ENCODE assay signal across 15 cellular contexts in the genomic region with DNA sequence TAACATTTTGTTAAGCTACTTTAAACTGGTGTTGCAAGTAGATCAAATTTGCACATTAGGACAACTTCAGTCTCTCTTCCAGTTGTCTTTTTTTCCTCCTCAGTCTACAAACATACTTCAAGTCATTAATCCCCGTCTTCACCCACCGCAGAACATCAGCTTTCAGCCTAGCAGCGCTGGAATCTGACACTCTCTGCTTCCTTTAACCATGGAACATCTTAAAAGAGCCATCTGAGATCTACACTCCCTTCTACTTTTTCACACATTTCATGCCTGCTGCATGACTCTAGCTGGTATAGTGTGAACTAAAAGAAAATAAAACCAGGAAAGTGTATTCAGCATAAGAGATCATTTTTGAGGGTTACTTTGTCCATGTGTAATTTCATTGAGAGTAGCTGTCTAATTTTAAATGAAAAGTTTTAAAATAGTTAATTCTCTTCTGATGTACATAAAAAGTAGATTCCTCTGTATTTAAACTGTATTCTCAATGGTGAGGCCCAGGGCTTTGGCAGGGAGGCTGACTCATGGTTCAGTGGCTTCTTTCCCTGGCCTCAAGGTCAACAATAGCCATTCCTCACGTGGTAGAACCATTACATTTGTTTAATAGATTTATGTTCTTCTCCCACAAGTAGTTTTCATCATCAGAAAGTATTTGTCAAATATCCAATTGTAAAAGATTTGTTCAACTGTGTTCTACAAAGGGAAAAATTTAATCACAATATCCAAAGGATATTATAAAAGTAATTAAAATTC. TPM values are rescaled to one million over a fixed set of nuclear protein-coding genes. Genes with fewer than 3 reads are reported as not detected.
DNase-seq lines count a peak whose midpoint lies in the region; ATAC-seq and TF ChIP-seq lines count a peak whose summit lies in the region.
"Had no signal": no experiment of that assay in that cellular context is flagged by ENCODE, and none has a peak within 500 bp of the region (broad histone marks: within the 10 kb centered on the region; RNA-seq: fewer than 3 reads in every experiment).

No MANE protein-coding gene starts in this region.

- WGBS in trophoblast cell (ENCODE audit: extremely low coverage, insufficient coverage, insufficient read length) = no CpG with 5 or more reads among the region's 4 CpGs

- H3K36me3 Mint-ChIP-seq in MCF 10A (ENCODE audit: insufficient read depth, unreplicated experiment) = peaks cover 43% of the 10 kb centered on the region

- no peaks in the 10 kb centered on the region for H3K9me3 ChIP-seq in breast epithelium
- H3K9me3 ChIP-seq in SJCRH30 (replicated peaks) = no peaks in the 10 kb centered on the region
- peaks cover 2% of the 10 kb centered on the region for H3K9me3 ChIP-seq in trophoblast cell (ENCODE audit: insufficient read depth, low read depth, low read length)

- DNase-seq in MCF 10A (ENCODE audit: unreplicated experiment) (peak; percentile 71), breast epithelium (ENCODE audit: low spot score in 2 of 2) (no peak), SJCRH30 (peak; percentile 81 to 93), iPS-NIHi11 (ENCODE audit: low spot score) (peak; percentile 30), trophoblast cell (no peak), SKM-1 (lab: John Stamatoyannopoulos, UW; ENCODE audit: unreplicated experiment) (no peak)
- DNase-seq in activated CD4-positive, alpha-beta T cell treated with anti-CD3 and anti-CD28 coated beads for 1 hour = no peak
- DNase-seq: activated gamma-delta T cell treated with Interleukin-2 at 50 U/mL for 16 hours, NCI-H1092 treated with DMSO at 0.1 percent for 48 hours, NCI-H526 treated with DMSO at 0.1 percent for 48 hours, right cardiac atrium had no signal

- no peaks in the 10 kb centered on the region for H3K9me3 Mint-ChIP-seq in MCF 10A (ENCODE audit: unreplicated experiment)

- no peak overlapping the region for H2AK5ac ChIP-seq in trophoblast cell (ENCODE audit: low read length)

- H3K4me1 Mint-ChIP-seq in MCF 10A (ENCODE audit: insufficient read depth, unreplicated experiment) = peaks cover 44% of the 10 kb centered on the region

- H3K27me3 ChIP-seq in breast epithelium = no peaks in the 10 kb centered on the region
- H3K27me3 ChIP-seq in SJCRH30 = no peaks in the 10 kb centered on the region
- H3K27me3 ChIP-seq in trophoblast cell (ENCODE audit: insufficient read depth, low read length) = no peaks in the 10 kb centered on the region

- no peak overlapping the region for H2BK5ac ChIP-seq in trophoblast cell (ENCODE audit: low read depth, low read length, poor library complexity)

- H3K4me3 ChIP-seq in breast epithelium (no peak overlapping the region), SJCRH30 (no peak overlapping the region), trophoblast cell (ENCODE audit: low read depth, low read length) (no peak overlapping the region)
- H3K4me3 ChIP-seq: coronary artery had no signal

- H3K18ac ChIP-seq in trophoblast cell (ENCODE audit: low read length) = no peak overlapping the region

- no peak overlapping the region for H2AFZ ChIP-seq in trophoblast cell (ENCODE audit: insufficient read depth, low read length, poor library complexity)

- CTCF ChIA-PET in MCF 10A (lab: Yijun Ruan, JAX) = interaction anchor here (0.8 kb wide), 1 partner anchor 121 kb away, joined by 3 read pairs; no protein-coding TSS in a partner anchor

- H3K79me1 ChIP-seq in trophoblast cell (ENCODE audit: low read length) = no peaks in the 10 kb centered on the region

- no peaks in the 10 kb centered on the region for H3K4me1 ChIP-seq in breast epithelium
- peaks cover 28% of the 10 kb centered on the region for H3K4me1 ChIP-seq in SJCRH30
- H3K4me1 ChIP-seq in trophoblast cell (ENCODE audit: control insufficient read depth in 1 of 2, insufficient read depth in 2 of 2, low read length in 2 of 2) = no peaks in the 10 kb centered on the region

- POLR2A ChIA-PET in MCF 10A (lab: Yijun Ruan, JAX) = interaction anchor here (0.7 to 1.6 kb wide), 4 partner anchors 8 to 378 kb away, joined by 4 to 7 read pairs (median 5); no protein-coding TSS in a partner anchor

- no peaks in the 10 kb centered on the region for H3K36me3 ChIP-seq in breast epithelium
- H3K36me3 ChIP-seq in SJCRH30 = no peaks in the 10 kb centered on the region
- H3K36me3 ChIP-seq in trophoblast cell (ENCODE audit: control insufficient read depth in 1 of 2, insufficient read depth in 2 of 2, low read length in 2 of 2) = no peaks in the 10 kb centered on the region

- TF ChIP-seq POLR2A in breast epithelium (IDR thresholded peaks at IDR 0.05) = no peak

- H3K27ac Mint-ChIP-seq in MCF 10A (ENCODE audit: low read depth, unreplicated experiment) = peak overlapping the region; percentile 75

- no peak overlapping the region for H4K91ac ChIP-seq in trophoblast cell (ENCODE audit: low read depth, low read length)

- no peak overlapping the region for H3K4ac ChIP-seq in trophoblast cell (ENCODE audit: low read depth, low read length)

- no peak overlapping the region for H3K27ac ChIP-seq in breast epithelium
- H3K27ac ChIP-seq in SJCRH30 = peak overlapping the region; percentile 77
- H3K27ac ChIP-seq in trophoblast cell (ENCODE audit: low read depth, low read length) = no peak overlapping the region
- H3K27ac ChIP-seq: coronary artery had no signal

- no peak overlapping the region for H3K4me2 ChIP-seq in trophoblast cell (ENCODE audit: low read length)

- intact Hi-C loops in MCF 10A (cut with micrococcal nuclease) = no loop called here
- intact Hi-C loops in breast epithelium (cut with DNase I; ENCODE audit: low total_unique reads) = no loop called here

- BruUV-seq in MCF 10A (replicated peaks; lab: Mats Ljungman, UMichigan) = no TSS peak

- no peaks in the 10 kb centered on the region for H3K79me2 ChIP-seq in trophoblast cell (ENCODE audit: control insufficient read depth, insufficient read depth, low read length, poor library complexity)

- H3K27me3 Mint-ChIP-seq in MCF 10A (ENCODE audit: insufficient read depth, unreplicated experiment) = no peaks in the 10 kb centered on the region

- H3K23ac ChIP-seq in trophoblast cell (ENCODE audit: low read length) = no peak overlapping the region

- H2BK12ac ChIP-seq in trophoblast cell (ENCODE audit: low read length) = no peak overlapping the region

- no peak for ATAC-seq in GM19328 (IDR thresholded peaks at IDR 0.05; ENCODE audit: unreplicated experiment)
- ATAC-seq: HCT116, right cardiac atrium had no signal

- no peak overlapping the region for H3K9ac ChIP-seq in trophoblast cell (ENCODE audit: low read length)

- no peak overlapping the region for H2BK120ac ChIP-seq in trophoblast cell (ENCODE audit: insufficient read depth, low read length, poor library complexity)

- H3K4me3 Mint-ChIP-seq in MCF 10A (ENCODE audit: unreplicated experiment) = peak overlapping the region; percentile 15

- no peak overlapping the region for H4K8ac ChIP-seq in trophoblast cell (ENCODE audit: low read depth, low read length)

- H3K14ac ChIP-seq in trophoblast cell (ENCODE audit: low read length) = no peak overlapping the region

- no peak for TF ChIP-seq CTCF in MCF 10A (IDR thresholded peaks at IDR 0.05; ENCODE audit: unreplicated experiment)
- TF ChIP-seq CTCF in breast epithelium (IDR thresholded peaks at IDR 0.05) = no peak

- H4K12ac ChIP-seq in trophoblast cell (ENCODE audit: low read depth, low read length) = no peak overlapping the region

RNA-seq across cellular contexts. Expression of a gene that starts 16.5 kb away (rescaled TPM):
- total RNA-seq in MCF 10A (2022) = 33.3 and 47.4 TPM in 2 replicates
- 1 to 10 TPM in 2 of 3 donors, under 1 TPM in 1; 0.32 to 8.8 (median 1.3) TPM for total RNA-seq in breast epithelium
- not detected in 2 replicates for total RNA-seq in SJCRH30 (2014; rRNA removed; shearing (Covaris generic))
- polyA plus RNA-seq in trophoblast cell (2013) = 0.40 TPM in 2 replicates
- total RNA-seq: SK-MEL-5 had no signal

Comparison
In these comparisons a context has a peak if more than half of its experiments do, and no peak if none do; other contexts are left out.
1. DNase-seq: peak in MCF 10A (single experiment), SJCRH30 (2 of 2) and iPS-NIHi11 (single experiment); none in breast epithelium (0 of 2), trophoblast cell (0 of 2), activated CD4-positive, alpha-beta T cell treated with anti-CD3 and anti-CD28 coated beads for 1 hour (single experiment) and SKM-1 (single experiment).